ENCODE assay signal across 13 cellular contexts in the genomic region with DNA sequence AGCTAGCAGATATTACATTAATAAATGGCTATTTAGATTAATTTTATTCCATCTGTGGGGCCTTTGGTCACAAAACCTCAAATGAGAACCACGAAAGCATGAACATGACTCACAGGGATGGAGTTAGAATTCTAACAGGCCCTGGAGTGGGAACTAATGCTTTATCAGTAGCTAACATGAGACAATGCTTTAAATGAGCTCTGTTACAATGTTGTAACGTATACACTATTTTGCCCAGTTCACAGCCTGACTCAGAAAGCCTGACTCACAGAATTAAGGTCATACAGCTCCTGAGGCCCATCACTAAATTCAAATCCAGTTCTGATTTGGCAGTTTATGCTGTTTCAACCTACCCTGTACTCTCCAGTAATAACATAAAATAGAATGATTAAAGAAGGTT. TPM values are rescaled to one million over a fixed set of nuclear protein-coding genes. Genes with fewer than 3 reads are reported as not detected.
DNase-seq lines count a peak whose midpoint lies in the region; ATAC-seq, FAIRE-seq and TF ChIP-seq lines count a peak whose summit lies in the region.
"Had no signal": no experiment of that assay in that cellular context is flagged by ENCODE, and none has a peak within 500 bp of the region (broad histone marks: within the 10 kb centered on the region; RNA-seq: fewer than 3 reads in every experiment).

No MANE protein-coding gene starts in this region.

- ATAC-seq in GM21526 (IDR thresholded peaks at IDR 0.05; ENCODE audit: low FRiP score, unreplicated experiment), result no peak
- ATAC-seq: Right ventricle myocardium inferior had no signal

- no peak for TF ChIP-seq CTCF in AG09309 (IDR thresholded peaks at IDR 0.05; ENCODE audit: control insufficient read depth, insufficient read depth, low read depth, low read length, missing control alignments)
- no peak for TF ChIP-seq CTCF in bronchial epithelial cell (IDR thresholded peaks at IDR 0.05; ENCODE audit: insufficient read depth, low read length, severe bottlenecking)

- peaks cover 13% of the 10 kb centered on the region for H3K9me3 ChIP-seq in MG63

- FAIRE-seq in bronchial epithelial cell (lab: Jason Lieb, UNC), result no peak
- FAIRE-seq: TTC549 had no signal

- DNase-seq in AG09309 (ENCODE audit: low read depth) (peak; percentile 87), MG63 (peak; percentile 89), bronchial epithelial cell (ENCODE audit: low read depth) (peak; percentile 97), kidney glomerular epithelial cell (lab: John Stamatoyannopoulos, UW) (peak; percentile 36), DMS114 treated with DMSO at 0.1 percent for 48 hours (lab: John Stamatoyannopoulos, UW; ENCODE audit: unreplicated experiment) (no peak), NCI-H146 (lab: John Stamatoyannopoulos, UW) (no peak), NCI-H1092 treated with DMSO at 0.1 percent for 48 hours (lab: John Stamatoyannopoulos, UW) (no peak)
- DNase-seq: activated naive CD4-positive, alpha-beta T cell treated with Interleukin-2 at 50 U/mL for 16 hours; mesendoderm; stimulated activated naive CD4-positive, alpha-beta T cell had no signal

- no peak overlapping the region for H3K4me3 ChIP-seq in AG09309 (ENCODE audit: control insufficient read depth, low read depth, low read length)
- no peak overlapping the region for H3K4me3 ChIP-seq in MG63
- H3K4me3 ChIP-seq in bronchial epithelial cell (ENCODE audit: low read depth, low read length), result no peak overlapping the region

- no peaks in the 10 kb centered on the region for H3K27me3 ChIP-seq in MG63
- H3K27me3 ChIP-seq in bronchial epithelial cell (ENCODE audit: control insufficient read depth, insufficient read depth, low read length), result no peaks in the 10 kb centered on the region

- peaks cover 14% of the 10 kb centered on the region for H3K36me3 ChIP-seq in MG63
- H3K36me3 ChIP-seq in bronchial epithelial cell (ENCODE audit: control insufficient read depth, insufficient read depth, low read length), result peaks cover 1% of the 10 kb centered on the region

RNA-seq across cellular contexts. Expression of gene VEGFC, which starts 23.2 kb away (rescaled TPM):
- total RNA-seq in MG63 (2014; rRNA removed; shearing (Covaris generic); ENCODE audit: low replicate concordance), result 19.9 and 30.3 TPM in 2 replicates
- total RNA-seq in bronchial epithelial cell, result 7.2 and 8.7 TPM in 2 replicates

Comparison
In these comparisons a context has a peak if more than half of its experiments do, and no peak if none do; other contexts are left out.
1. DNase-seq: peak in AG09309 (single experiment), MG63 (single experiment), bronchial epithelial cell (single experiment) and kidney glomerular epithelial cell (single experiment); none in DMS114 treated with DMSO at 0.1 percent for 48 hours (single experiment), NCI-H146 (single experiment) and NCI-H1092 treated with DMSO at 0.1 percent for 48 hours (single experiment).